In the genomic region with DNA sequence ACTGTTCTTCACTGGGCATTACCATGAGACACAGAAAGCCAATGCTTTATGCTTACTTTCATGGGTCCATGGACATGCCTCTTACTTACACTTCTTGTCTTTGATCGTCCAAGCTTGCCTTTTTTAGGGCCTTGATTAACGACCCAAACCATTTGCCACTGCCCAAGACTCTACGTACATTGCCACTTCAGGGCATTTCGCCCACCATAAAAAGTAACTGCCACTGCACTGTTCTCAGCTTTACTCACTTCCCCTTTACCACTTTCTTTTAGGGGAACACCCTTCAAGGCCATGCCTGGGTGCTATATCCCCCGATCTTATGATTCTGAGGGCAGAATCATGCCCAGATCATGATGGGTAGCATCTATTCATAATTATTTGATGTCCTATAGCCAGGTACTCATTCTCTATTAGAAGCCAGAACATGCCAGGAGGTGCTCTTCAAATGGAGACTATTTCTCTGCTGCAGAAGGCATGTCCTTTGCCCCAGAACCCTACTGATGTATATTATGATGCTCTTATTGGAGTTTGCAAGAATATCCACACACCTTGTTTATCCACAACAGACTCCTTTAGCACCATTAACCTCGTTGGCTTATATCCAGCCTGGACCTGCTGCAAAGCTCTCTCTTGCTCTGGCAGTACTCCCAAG, we compare ENCODE assay signal across 11 cellular contexts.
DNase-seq lines count a peak whose midpoint lies in the region; ATAC-seq and TF ChIP-seq lines count a peak whose summit lies in the region.
"Had no signal": no experiment of that assay in that cellular context is flagged by ENCODE, and none has a peak within 500 bp of the region (broad histone marks: within the 10 kb centered on the region; RNA-seq: fewer than 3 reads in every experiment).

No MANE protein-coding gene starts in this region.

- peak; percentile 84 for ATAC-seq in GM18873 (IDR thresholded peaks at IDR 0.05; ENCODE audit: low FRiP score, unreplicated experiment)
- peak; percentile 81 for ATAC-seq in GM21529 (IDR thresholded peaks at IDR 0.05; ENCODE audit: unreplicated experiment)
- peak; percentile 60 for ATAC-seq in HG03139 (IDR thresholded peaks at IDR 0.05; ENCODE audit: unreplicated experiment)
- ATAC-seq in upper lobe of left lung (ENCODE audit: low FRiP score in 2 of 2), result no peak

- H3K4me3 ChIP-seq in esophagus muscularis mucosa, result no peak overlapping the region
- no peak overlapping the region for H3K4me3 ChIP-seq in upper lobe of left lung

- intact Hi-C loops in esophagus muscularis mucosa (cut with DNase I), result no loop called here

- H3K27ac ChIP-seq in esophagus muscularis mucosa (replicated peaks in 1 of 4), result no peak overlapping the region
- no peak overlapping the region for H3K27ac ChIP-seq in upper lobe of left lung
- H3K27ac ChIP-seq: epithelial cell of prostate had no signal

- 88% methylated on average over 6 of the region's 6 CpGs for WGBS in esophagus muscularis mucosa
- 84 to 88% methylated on average over 6 of the region's 6 CpGs for WGBS in upper lobe of left lung, 2 donors

- TF ChIP-seq POLR2A in esophagus muscularis mucosa (IDR thresholded peaks at IDR 0.05; ENCODE audit: low read depth) (no peak), upper lobe of left lung (IDR thresholded peaks at IDR 0.05) (no peak)

- DNase-seq in esophagus muscularis mucosa (ENCODE audit: extremely low spot score), result peak; percentile 45
- no peak for DNase-seq in A172 (ENCODE audit: low spot score)
- DNase-seq in NCI-H187 (lab: John Stamatoyannopoulos, UW), result no peak
- no peak for DNase-seq in upper lobe of left lung
- DNase-seq: activated T-cell treated with anti-CD3 and anti-CD28 coated beads for 4 hours; NCI-H524; stimulated activated CD4-positive, alpha-beta T cell treated with anti-CD3 and anti-CD28 coated beads, Interleukin-12 subunit alpha, Interleukin-12 subunit beta, amount 100 ng/mL, for 4 hours had no signal

- H3K4me1 ChIP-seq in esophagus muscularis mucosa, result peaks cover 0 to 14% (median 13%) of the 10 kb centered on the region in 4 donors
- peaks cover 0 to 9% (median 2%) of the 10 kb centered on the region in 4 donors for H3K4me1 ChIP-seq in upper lobe of left lung

- H3K9me3 ChIP-seq in esophagus muscularis mucosa (no peaks in the 10 kb centered on the region), upper lobe of left lung (no peaks in the 10 kb centered on the region)

- TF ChIP-seq EP300 in esophagus muscularis mucosa (IDR thresholded peaks at IDR 0.05) (no peak), upper lobe of left lung (IDR thresholded peaks at IDR 0.05) (no peak)

- TF ChIP-seq CTCF in esophagus muscularis mucosa (IDR thresholded peaks at IDR 0.05) (no peak), upper lobe of left lung (IDR thresholded peaks at IDR 0.05) (no peak)

- H3K36me3 ChIP-seq in esophagus muscularis mucosa (no peaks in the 10 kb centered on the region), upper lobe of left lung (no peaks in the 10 kb centered on the region)

- no peaks in the 10 kb centered on the region for H3K27me3 ChIP-seq in esophagus muscularis mucosa
- H3K27me3 ChIP-seq in upper lobe of left lung, result no peaks in the 10 kb centered on the region

Comparison
In these comparisons a context has a peak if more than half of its experiments do, and no peak if none do; other contexts are left out.
1. ATAC-seq: peak in GM18873 (single experiment), GM21529 (single experiment) and HG03139 (single experiment); none in upper lobe of left lung (0 of 2).